Comparison of ENCODE assay signal across 10 cellular contexts in the genomic region with DNA sequence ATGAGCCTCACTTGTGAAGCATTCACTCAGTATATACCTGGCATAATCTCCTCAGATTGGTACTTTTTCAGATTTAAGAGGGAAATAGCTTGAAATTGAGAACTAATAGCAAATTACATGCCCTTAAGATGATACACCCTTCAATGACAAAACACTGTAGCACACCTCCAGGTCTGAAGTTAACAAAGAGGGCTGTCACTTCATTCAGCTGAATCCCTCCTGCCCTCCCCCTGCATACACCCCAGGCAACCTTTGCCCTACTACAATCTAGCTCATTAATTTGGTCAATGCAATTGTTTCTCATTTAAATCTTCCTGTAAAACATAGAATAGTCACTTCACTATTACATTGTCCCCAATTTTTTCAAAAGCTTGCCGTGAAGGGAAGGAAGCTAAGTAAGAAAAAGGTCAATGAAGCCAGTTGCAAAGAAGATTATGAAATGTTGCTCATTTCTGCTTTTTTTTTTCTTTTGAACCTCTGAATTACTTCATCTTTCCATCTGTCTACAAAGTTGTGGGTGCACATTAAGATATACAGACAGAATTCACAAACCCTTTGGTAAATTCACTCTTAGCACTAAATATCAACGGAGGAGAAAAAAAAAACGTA.
DNase-seq lines count a peak whose midpoint lies in the region; FAIRE-seq and TF ChIP-seq lines count a peak whose summit lies in the region.
"Had no signal": no experiment of that assay in that cellular context is flagged by ENCODE, and none has a peak within 500 bp of the region (broad histone marks: within the 10 kb centered on the region; RNA-seq: fewer than 3 reads in every experiment).

No MANE protein-coding gene starts in this region.

- H3K27ac Mint-ChIP-seq in activated T-helper 1 cell treated with anti-CD3 and anti-CD28 coated beads, Interleukin-12 subunit alpha, Interleukin-12 subunit beta, Interleukin-2, Interleukin-4 antibody, amounts not matched to agents 30 ng/mL and 10 ng/mL and 1 ng/mL, durations not matched to agents 14 hours and 24 hours and 36 hours, result peak overlapping the region; percentile 92

- H3K4me1 ChIP-seq in neutrophil (ENCODE audit: control insufficient read depth in 1 of 2, insufficient read depth in 1 of 2, low read depth in 1 of 2, low read length in 1 of 2), result peaks cover 54 to 60% of the 10 kb centered on the region in 2 experiments
- H3K4me1 ChIP-seq in osteoblast (ENCODE audit: insufficient read depth, low read length), result peaks cover 23% of the 10 kb centered on the region

- no peak for FAIRE-seq in GM12891 (lab: Jason Lieb, UNC)
- FAIRE-seq: frontal cortex had no signal

- H3K36me3 Mint-ChIP-seq in activated T-helper 1 cell treated with anti-CD3 and anti-CD28 coated beads, Interleukin-12 subunit alpha, Interleukin-12 subunit beta, Interleukin-2, Interleukin-4 antibody, amounts not matched to agents 30 ng/mL and 10 ng/mL and 1 ng/mL, durations not matched to agents 14 hours and 24 hours and 36 hours (ENCODE audit: low read depth), result peaks cover 8% of the 10 kb centered on the region

- TF ChIP-seq POLR2A in GM12891 (IDR thresholded peaks at IDR 0.05; ENCODE audit: low read depth, low read length), result no peak

- H3K27ac ChIP-seq in neutrophil, result peak overlapping the region; percentile 86
- H3K27ac ChIP-seq in WERI-Rb-1, result no peak overlapping the region
- H3K27ac ChIP-seq in dorsolateral prefrontal cortex, result no peak overlapping the region
- H3K27ac ChIP-seq in osteoblast (ENCODE audit: low read depth, low read length), result no peak overlapping the region

- no peaks in the 10 kb centered on the region for H4K20me1 ChIP-seq in osteoblast (ENCODE audit: insufficient read depth, low read length)

- no peak overlapping the region for H3K4me2 ChIP-seq in osteoblast (ENCODE audit: insufficient read depth, low read length)

- intact Hi-C loops in activated T-helper 1 cell treated with anti-CD3 and anti-CD28 coated beads, Interleukin-12 subunit alpha, Interleukin-12 subunit beta, Interleukin-2, Interleukin-4 antibody, amounts not matched to agents 30 ng/mL and 10 ng/mL and 1 ng/mL, durations not matched to agents 14 hours and 24 hours and 36 hours (cut with micrococcal nuclease), result loop anchor here (1.0 to 10.0 kb wide), 19 partner anchors 21 to 1220 kb away; partner anchors contain the start of genes FYB1 and PTGER4
- intact Hi-C loops in dorsolateral prefrontal cortex (cut with DNase I), result no loop called here

- H2AFZ ChIP-seq in osteoblast (ENCODE audit: low read length), result no peak overlapping the region

- no peaks in the 10 kb centered on the region for H3K36me3 ChIP-seq in neutrophil
- H3K36me3 ChIP-seq in WERI-Rb-1, result no peaks in the 10 kb centered on the region
- no peaks in the 10 kb centered on the region for H3K36me3 ChIP-seq in osteoblast (ENCODE audit: insufficient read depth, low read length)

- H3K4me1 Mint-ChIP-seq in activated T-helper 1 cell treated with anti-CD3 and anti-CD28 coated beads, Interleukin-12 subunit alpha, Interleukin-12 subunit beta, Interleukin-2, Interleukin-4 antibody, amounts not matched to agents 30 ng/mL and 10 ng/mL and 1 ng/mL, durations not matched to agents 14 hours and 24 hours and 36 hours (ENCODE audit: low read depth), result peaks cover 90% of the 10 kb centered on the region

- H3K27me3 Mint-ChIP-seq in activated T-helper 1 cell treated with anti-CD3 and anti-CD28 coated beads, Interleukin-12 subunit alpha, Interleukin-12 subunit beta, Interleukin-2, Interleukin-4 antibody, amounts not matched to agents 30 ng/mL and 10 ng/mL and 1 ng/mL, durations not matched to agents 14 hours and 24 hours and 36 hours (ENCODE audit: insufficient read depth), result no peaks in the 10 kb centered on the region

- peaks cover 11% of the 10 kb centered on the region for H3K9me3 Mint-ChIP-seq in activated T-helper 1 cell treated with anti-CD3 and anti-CD28 coated beads, Interleukin-12 subunit alpha, Interleukin-12 subunit beta, Interleukin-2, Interleukin-4 antibody, amounts not matched to agents 30 ng/mL and 10 ng/mL and 1 ng/mL, durations not matched to agents 14 hours and 24 hours and 36 hours

- H3K79me2 ChIP-seq in osteoblast (ENCODE audit: insufficient read depth, low read length), result no peaks in the 10 kb centered on the region

- DNase-seq in GM12891 (ENCODE audit: insufficient read length, low spot score) (no peak), NAMALWA (ENCODE audit: low spot score) (peak; percentile 23), WERI-Rb-1 (no peak), dorsolateral prefrontal cortex (no peak), osteoblast (ENCODE audit: insufficient read length, low spot score, missing footprints) (no peak)
- DNase-seq in activated T-helper 1 cell treated with anti-CD3 and anti-CD28 coated beads, Interleukin-12 subunit alpha, Interleukin-12 subunit beta, Interleukin-2, Interleukin-4 antibody, amounts not matched to agents 30 ng/mL and 10 ng/mL and 1 ng/mL, durations not matched to agents 14 hours and 24 hours and 36 hours (ENCODE audit: low spot score), result no peak
- no peak for DNase-seq in central memory CD4-positive, alpha-beta T cell
- DNase-seq: NCI-H1436 had no signal

- H3K4me3 Mint-ChIP-seq in activated T-helper 1 cell treated with anti-CD3 and anti-CD28 coated beads, Interleukin-12 subunit alpha, Interleukin-12 subunit beta, Interleukin-2, Interleukin-4 antibody, amounts not matched to agents 30 ng/mL and 10 ng/mL and 1 ng/mL, durations not matched to agents 14 hours and 24 hours and 36 hours, result peak overlapping the region; percentile 24

- no peak for TF ChIP-seq CTCF in neutrophil (IDR thresholded peaks at IDR 0.05)
- no peak for TF ChIP-seq CTCF in WERI-Rb-1 (IDR thresholded peaks at IDR 0.05; ENCODE audit: low read depth, low read length)
- no peak for TF ChIP-seq CTCF in dorsolateral prefrontal cortex (IDR thresholded peaks at IDR 0.05 in 54 of 56, conservative IDR thresholded peaks at IDR 0.05 in 2 of 56; ENCODE audit: low read depth in 1 of 56, partially characterized antibody in 56 of 56)
- no peak for TF ChIP-seq CTCF in osteoblast (IDR thresholded peaks at IDR 0.05; ENCODE audit: extremely low read depth, low read depth, low read length)

- H3K9me3 ChIP-seq in neutrophil (no peaks in the 10 kb centered on the region), WERI-Rb-1 (ENCODE audit: severe bottlenecking) (no peaks in the 10 kb centered on the region), osteoblast (ENCODE audit: low read depth, low read length) (no peaks in the 10 kb centered on the region)

- H3K27me3 ChIP-seq in neutrophil (no peaks in the 10 kb centered on the region), WERI-Rb-1 (ENCODE audit: insufficient read depth, low read depth, severe bottlenecking) (no peaks in the 10 kb centered on the region), dorsolateral prefrontal cortex (peaks cover 0 to 5% (median 0%) of the 10 kb centered on the region in 45 donors), osteoblast (ENCODE audit: insufficient read depth, low read length) (no peaks in the 10 kb centered on the region)

- H3K4me3 ChIP-seq in neutrophil (ENCODE audit: low read depth in 1 of 2, low read length in 1 of 2) (peak overlapping the region; percentile 2 to 41), WERI-Rb-1 (ENCODE audit: low read depth, low read length) (no peak overlapping the region), dorsolateral prefrontal cortex (no peak overlapping the region), osteoblast (ENCODE audit: insufficient read depth, low read length) (no peak overlapping the region)

TF ChIP-seq in GM12891, 5 proteins besides CTCF, POLR2A, EP300 and RAD21:
- TF ChIP-seq POLR2AphosphoS5 (IDR thresholded peaks at IDR 0.05; ENCODE audit: low read depth, low read length), result no peak
- peak; percentile 46 for TF ChIP-seq SPI1 (IDR thresholded peaks at IDR 0.05; ENCODE audit: low read depth, low read length)

Comparison
In these comparisons a context has a peak if more than half of its experiments do, and no peak if none do; other contexts are left out.
1. H3K4me3 ChIP-seq: peak in neutrophil (2 of 2); none in WERI-Rb-1 (single experiment), dorsolateral prefrontal cortex (0 of 59) and osteoblast (single experiment).